In genomic region chr1:167912294-167912693, GRCh38 we compare ENCODE assay signal across 3 cellular contexts.
TF ChIP-seq lines count a peak whose summit lies in the region.

No MANE protein-coding gene starts in this region.

TF ChIP-seq in liver, 16 proteins besides CTCF, POLR2A, EP300 and RAD21:
- peak; percentile 72 for TF ChIP-seq REST (IDR thresholded peaks at IDR 0.05)
- no peak for TF ChIP-seq SP1 (IDR thresholded peaks at IDR 0.05)
- no peak for TF ChIP-seq FOXA2 (IDR thresholded peaks at IDR 0.05)
- TF ChIP-seq EGR1 (IDR thresholded peaks at IDR 0.05; ENCODE audit: low read depth in 2 of 2) = no peak
- no peak for TF ChIP-seq TAF1 (conservative IDR thresholded peaks at IDR 0.05)
- no peak for TF ChIP-seq ATF3 (IDR thresholded peaks at IDR 0.05)
- TF ChIP-seq HNF4G (IDR thresholded peaks at IDR 0.05) = no peak
- no peak for TF ChIP-seq ZBTB33 (IDR thresholded peaks at IDR 0.05)
- no peak for TF ChIP-seq GABPA (IDR thresholded peaks at IDR 0.05 in 1 of 2, conservative IDR thresholded peaks at IDR 0.05 in 1 of 2)
- TF ChIP-seq RXRA (IDR thresholded peaks at IDR 0.05) = peak; percentile 25 to 45
- TF ChIP-seq JUND (IDR thresholded peaks at IDR 0.05) = peak in 1 of 2 donors; percentile 10
- peak in 1 of 2 donors; percentile 20 for TF ChIP-seq HNF4A (conservative IDR thresholded peaks at IDR 0.05)
- no peak for TF ChIP-seq NR2F2 (IDR thresholded peaks at IDR 0.05)
- TF ChIP-seq MAX (IDR thresholded peaks at IDR 0.05) = peak; percentile 90
- peak; percentile 98 for TF ChIP-seq YY1 (IDR thresholded peaks at IDR 0.05)
- no peak for TF ChIP-seq FOXA1 (IDR thresholded peaks at IDR 0.05)

TF ChIP-seq in HepG2, 621 proteins besides CTCF, POLR2A, EP300 and RAD21:
- no peak for TF ChIP-seq PHF8 (CRISPR knock-in tag; IDR thresholded peaks at IDR 0.05)
- no peak for TF ChIP-seq ZNF282 (IDR thresholded peaks at IDR 0.05; ENCODE audit: partially characterized antibody)
- no peak for TF ChIP-seq GABPB1 (CRISPR knock-in tag; IDR thresholded peaks at IDR 0.05)
- no peak for TF ChIP-seq KLF6 (CRISPR knock-in tag; IDR thresholded peaks at IDR 0.05)
- TF ChIP-seq ZNF749 (CRISPR knock-in tag; IDR thresholded peaks at IDR 0.05; ENCODE audit: borderline replicate concordance) = no peak
- no peak for TF ChIP-seq TCF12 (IDR thresholded peaks at IDR 0.05)
- TF ChIP-seq TCF12 (CRISPR knock-in tag; IDR thresholded peaks at IDR 0.05) = no peak
- no peak for TF ChIP-seq HNF4G (IDR thresholded peaks at IDR 0.05; ENCODE audit: borderline replicate concordance, low read depth, low read length)
- TF ChIP-seq HNF4G (CRISPR knock-in tag; IDR thresholded peaks at IDR 0.05; ENCODE audit: borderline replicate concordance, low read depth) = no peak
- TF ChIP-seq MBNL3 (CRISPR knock-in tag; conservative IDR thresholded peaks at IDR 0.05) = no peak
- no peak for TF ChIP-seq TOE1 (CRISPR knock-in tag; IDR thresholded peaks at IDR 0.05)
- no peak for TF ChIP-seq ZNF432 (CRISPR knock-in tag; IDR thresholded peaks at IDR 0.05; ENCODE audit: borderline replicate concordance)
- TF ChIP-seq ATF1 (CRISPR knock-in tag; IDR thresholded peaks at IDR 0.05) = no peak
- no peak for TF ChIP-seq TFDP1 (CRISPR knock-in tag; IDR thresholded peaks at IDR 0.05; ENCODE audit: borderline replicate concordance)
- TF ChIP-seq ZNF790 (CRISPR knock-in tag; IDR thresholded peaks at IDR 0.05; ENCODE audit: borderline replicate concordance) = no peak
- TF ChIP-seq BCLAF1 (IDR thresholded peaks at IDR 0.05) = no peak
- TF ChIP-seq ZSCAN22 (CRISPR knock-in tag; IDR thresholded peaks at IDR 0.05) = no peak
- no peak for TF ChIP-seq SAP130 (CRISPR knock-in tag; IDR thresholded peaks at IDR 0.05; ENCODE audit: low read depth)
- TF ChIP-seq ZNF713 (CRISPR knock-in tag; IDR thresholded peaks at IDR 0.05) = no peak
- no peak for TF ChIP-seq TBP (CRISPR knock-in tag; IDR thresholded peaks at IDR 0.05)
- TF ChIP-seq ZFAT (CRISPR knock-in tag; conservative IDR thresholded peaks at IDR 0.05) = no peak
- TF ChIP-seq TARDBP (CRISPR knock-in tag; IDR thresholded peaks at IDR 0.05) = no peak

TF ChIP-seq in WTC11, 78 proteins besides CTCF, POLR2A, EP300 and RAD21:
- TF ChIP-seq FOXP4 (CRISPR knock-in tag; IDR thresholded peaks at IDR 0.05) (no peak), MAX (CRISPR knock-in tag; IDR thresholded peaks at IDR 0.05) (peak; percentile 47; the same call in 1 of the 2 replicates), ZSCAN18 (CRISPR knock-in tag; IDR thresholded peaks at IDR 0.05) (no peak)
TF ChIP-seq in WTC11: peak in this region for 1.
